1 cellular context compared by ENCODE assay signal in the genomic region with DNA sequence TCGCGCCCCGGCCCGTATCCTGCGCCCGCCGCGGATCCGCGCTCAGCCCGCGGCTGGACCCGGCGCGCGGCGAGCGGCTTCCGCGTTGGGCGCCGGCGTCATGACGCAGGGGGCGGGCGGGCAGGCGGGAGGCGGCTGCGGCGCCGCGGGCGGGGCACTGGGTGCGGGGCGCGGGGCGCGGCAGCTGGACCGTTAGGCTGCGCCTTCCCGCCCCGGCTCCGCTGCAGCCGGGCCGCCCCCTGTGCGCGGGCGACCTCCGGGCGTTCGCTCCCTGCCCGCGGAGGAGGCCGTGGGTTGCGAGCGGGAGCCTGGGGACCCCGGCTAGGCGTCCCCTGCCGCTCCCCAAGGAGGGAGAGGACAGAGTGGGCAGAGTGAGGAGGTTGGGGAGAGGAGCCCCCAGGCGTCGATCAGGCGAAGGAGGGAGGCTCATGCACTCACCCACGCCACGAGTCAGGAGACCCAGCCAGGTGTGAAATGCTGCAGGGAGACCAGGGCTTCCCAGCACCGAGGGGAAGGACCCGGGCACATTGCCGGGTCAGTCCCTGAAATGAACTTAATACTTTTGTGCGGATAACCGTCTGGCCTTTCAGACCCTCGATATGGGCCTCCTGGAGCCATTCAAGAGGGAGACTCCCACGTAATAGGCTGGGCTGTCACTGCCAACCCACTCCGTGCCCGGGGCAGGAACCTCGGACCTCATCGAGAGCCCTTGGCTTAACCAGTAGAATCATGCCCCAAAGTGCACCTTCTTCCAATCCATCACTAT.
A peak's percentile ranks its signal among the peaks of the same experiment; 100 is the strongest.
TF ChIP-seq lines count a peak whose summit lies in the region.

A gene (minus strand): TSS at position 55 of the 766 bp plus-strand sequence. CDS start 252 bp downstream, outside the sequence.

TF ChIP-seq in HepG2, 621 proteins besides CTCF, POLR2A, EP300 and RAD21 (continued from another document):
- TF ChIP-seq, protein P1, sequence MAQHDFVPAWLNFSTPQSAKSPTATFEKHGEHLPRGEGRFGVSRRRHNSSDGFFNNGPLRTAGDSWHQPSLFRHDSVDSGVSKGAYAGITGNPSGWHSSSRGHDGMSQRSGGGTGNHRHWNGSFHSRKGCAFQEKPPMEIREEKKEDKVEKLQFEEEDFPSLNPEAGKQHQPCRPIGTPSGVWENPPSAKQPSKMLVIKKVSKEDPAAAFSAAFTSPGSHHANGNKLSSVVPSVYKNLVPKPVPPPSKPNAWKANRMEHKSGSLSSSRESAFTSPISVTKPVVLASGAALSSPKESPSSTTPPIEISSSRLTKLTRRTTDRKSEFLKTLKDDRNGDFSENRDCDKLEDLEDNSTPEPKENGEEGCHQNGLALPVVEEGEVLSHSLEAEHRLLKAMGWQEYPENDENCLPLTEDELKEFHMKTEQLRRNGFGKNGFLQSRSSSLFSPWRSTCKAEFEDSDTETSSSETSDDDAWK (CRISPR knock-in tag; IDR thresholded peaks at IDR 0.05), result no peak
- TF ChIP-seq CBFB (CRISPR knock-in tag; IDR thresholded peaks at IDR 0.05), result no peak
- TF ChIP-seq ETV6 (CRISPR knock-in tag; conservative IDR thresholded peaks at IDR 0.05), result 0 out of 2 replicates have a peak, but pooled peaks have one; percentile 29
- TF ChIP-seq REPIN1 (CRISPR knock-in tag; IDR thresholded peaks at IDR 0.05; ENCODE audit: borderline replicate concordance, low read depth), result peak; percentile 44; the same call in 1 of the 2 replicates
- TF ChIP-seq FOXM1 (CRISPR knock-in tag; IDR thresholded peaks at IDR 0.05), result no peak
- no peak for TF ChIP-seq ZBTB8A (CRISPR knock-in tag; IDR thresholded peaks at IDR 0.05; ENCODE audit: borderline replicate concordance, low read depth)
- TF ChIP-seq, protein P2, sequence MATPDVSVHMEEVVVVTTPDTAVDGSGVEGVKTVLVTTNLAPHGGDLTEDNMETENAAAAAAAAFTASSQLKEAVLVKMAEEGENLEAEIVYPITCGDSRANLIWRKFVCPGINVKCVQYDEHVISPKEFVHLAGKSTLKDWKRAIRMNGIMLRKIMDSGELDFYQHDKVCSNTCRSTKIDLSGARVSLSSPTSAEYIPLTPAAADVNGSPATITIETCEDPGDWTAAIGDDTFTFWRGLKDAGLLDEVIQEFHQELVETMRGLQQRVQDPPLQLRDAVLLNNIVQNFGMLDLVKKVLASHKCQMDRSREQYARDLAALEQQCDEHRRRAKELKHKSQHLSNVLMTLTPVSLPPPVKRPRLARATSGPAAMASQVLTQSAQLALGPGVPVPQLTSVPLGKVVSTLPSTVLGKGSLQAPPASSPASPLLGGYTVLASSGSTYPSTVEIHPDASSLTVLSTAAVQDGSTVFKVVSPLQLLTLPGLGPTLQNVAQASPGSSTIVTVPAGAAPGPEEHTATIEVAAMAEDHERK (CRISPR knock-in tag; IDR thresholded peaks at IDR 0.05; ENCODE audit: low read depth), result 0 out of 2 replicates have a peak, but pooled peaks have one; percentile 30
- TF ChIP-seq GLI4 (CRISPR knock-in tag; IDR thresholded peaks at IDR 0.05; ENCODE audit: borderline replicate concordance), result no peak
